In genomic region chr13:110993788-110994187, GRCh38 we compare ENCODE assay signal across 1 cellular context.
TF ChIP-seq lines count a peak whose summit lies in the region.

No MANE protein-coding gene starts in this region.

TF ChIP-seq in H1, 55 proteins besides CTCF, POLR2A, EP300 and RAD21 (continued from another document):
- TF ChIP-seq ATF2 (IDR thresholded peaks at IDR 0.05; ENCODE audit: low read length): no peak
- 0 out of 2 replicates have a peak, but pooled peaks have one; percentile 15 for TF ChIP-seq SP1 (IDR thresholded peaks at IDR 0.05; ENCODE audit: low read depth, low read length)
- TF ChIP-seq MAX (IDR thresholded peaks at IDR 0.05): peak; percentile 25; the same call in 1 of the 2 replicates
- no peak for TF ChIP-seq E2F6 (IDR thresholded peaks at IDR 0.05)
- TF ChIP-seq TCF12 (IDR thresholded peaks at IDR 0.05; ENCODE audit: low read depth, low read length): peak; percentile 71; the same call in 1 of the 2 replicates
- no peak for TF ChIP-seq TAF1 (IDR thresholded peaks at IDR 0.05; ENCODE audit: low read depth, low read length)
- no peak for TF ChIP-seq ZNF274 (IDR thresholded peaks at IDR 0.05; ENCODE audit: borderline replicate concordance, extremely low read depth, low read length)
